In genomic region chr1:92486251-92487077, GRCh38 we compare ENCODE assay signal across 8 cellular contexts. TPM values are rescaled to one million over a fixed set of nuclear protein-coding genes. Genes with fewer than 3 reads are reported as not detected.
DNase-seq lines count a peak whose midpoint lies in the region; ATAC-seq, FAIRE-seq and TF ChIP-seq lines count a peak whose summit lies in the region.

TSS of gene GFI1 (minus strand) at chr1:92486925. CDS start at chr1:92483487, 3,438 bp downstream.

- no peak within 1 kb of the TSS for H2AFZ ChIP-seq in ACC112 (ENCODE audit: low read length, unreplicated experiment)

- H3K27ac ChIP-seq in ACC112 (ENCODE audit: low read depth, low read length), result no peak within 1 kb of the TSS
- peak within 1 kb of the TSS in 1 of 2 donors; percentile 80 for H3K27ac ChIP-seq in left lung

- no peaks in the 10 kb centered on the region for H3K36me3 ChIP-seq in ACC112 (ENCODE audit: insufficient read depth, low read length)
- no peaks in the 10 kb centered on the region for H3K36me3 ChIP-seq in left lung

- H3K4me1 ChIP-seq in ACC112 (ENCODE audit: control insufficient read depth, insufficient read depth, low read length, unreplicated experiment) (peaks cover 23% of the 10 kb centered on the region), left lung (peaks cover 27 to 58% of the 10 kb centered on the region in 2 donors)

- TF ChIP-seq POLR2A in H54 (IDR thresholded peaks at IDR 0.05; ENCODE audit: low read depth, low read length), result no peak

- in situ Hi-C loops in astrocyte of the spinal cord (cut with HindIII; ENCODE audit: low sequenced_read_pairs), result no loop called here

- FAIRE-seq in H54 (lab: Jason Lieb, UNC), result no peak

- intact Hi-C loops in left lung (cut with DNase I), result no loop called here

- H3K4me3 ChIP-seq in ACC112 (ENCODE audit: low read depth, low read length) (peak within 1 kb of the TSS; percentile 73), astrocyte of the spinal cord (ENCODE audit: low read depth, low read length) (peak within 1 kb of the TSS; percentile 40), left lung (peak within 1 kb of the TSS; percentile 33 to 60)

- H3K9me3 ChIP-seq in left lung, result no peaks in the 10 kb centered on the region

- H3K27me3 ChIP-seq in ACC112 (ENCODE audit: insufficient read depth, low read length), result peaks cover 69% of the 10 kb centered on the region
- peaks cover 66 to 81% of the 10 kb centered on the region in 2 donors for H3K27me3 ChIP-seq in left lung

- TF ChIP-seq CTCF in astrocyte of the spinal cord (IDR thresholded peaks at IDR 0.05; ENCODE audit: low read depth, low read length) (no peak), left lung (IDR thresholded peaks at IDR 0.05) (no peak)

- DNase-seq in T follicular helper cell (ENCODE audit: low read depth), result peak; percentile 30
- DNase-seq in astrocyte of the spinal cord (ENCODE audit: low read depth, low spot score), result no peak
- peak; percentile 47 to 91 for DNase-seq in left lung
- peak; percentile 44 for DNase-seq in stimulated activated CD8-positive, alpha-beta memory T cell treated with anti-CD3 and anti-CD28 coated beads, Interleukin-15, amount 100 ng/mL, for 24 hours (ENCODE audit: low read depth)
- no peak for DNase-seq in H54 (ENCODE audit: insufficient read length, low spot score)

- ATAC-seq in GM18867 (IDR thresholded peaks at IDR 0.05; ENCODE audit: unreplicated experiment), result peak; percentile 30
- peak; percentile 25 for ATAC-seq in HG03135 (IDR thresholded peaks at IDR 0.05; ENCODE audit: unreplicated experiment)
- ATAC-seq in left lung, result peak; percentile 11

- H3K79me2 ChIP-seq in ACC112 (ENCODE audit: control insufficient read depth, insufficient read depth, low read length, unreplicated experiment), result no peaks in the 10 kb centered on the region

RNA-seq across cellular contexts. Expression of gene GFI1, which starts in this region (rescaled TPM):
- 1 to 10 TPM; 1.3 to 2.0 TPM for total RNA-seq in left lung

Comparison
In these comparisons a context has a peak if more than half of its experiments do, and no peak if none do; other contexts are left out.
1. DNase-seq: peak in T follicular helper cell (single experiment), left lung (2 of 2) and stimulated activated CD8-positive, alpha-beta memory T cell treated with anti-CD3 and anti-CD28 coated beads, Interleukin-15, amount 100 ng/mL, for 24 hours (single experiment); none in astrocyte of the spinal cord (single experiment) and H54 (single experiment).
2. Peak in every context shown above with its lines, with median percentiles within 50 percentile points of each other: H3K4me3 ChIP-seq and ATAC-seq.